In genomic region chr7:49099587-49100326, GRCh38 we compare ENCODE assay signal across 13 cellular contexts.
DNase-seq lines count a peak whose midpoint lies in the region; TF ChIP-seq lines count a peak whose summit lies in the region.
"Had no signal": no experiment of that assay in that cellular context is flagged by ENCODE, and none has a peak within 500 bp of the region (broad histone marks: within the 10 kb centered on the region; RNA-seq: fewer than 3 reads in every experiment).

No MANE protein-coding gene starts in this region.

- H3K27ac ChIP-seq in SK-N-SH (ENCODE audit: low read depth in 2 of 2, low read length in 1 of 2) = no peak overlapping the region
- H3K27ac ChIP-seq: stomach had no signal

- H3K27me3 ChIP-seq in SK-N-SH (ENCODE audit: insufficient read depth) = no peaks in the 10 kb centered on the region
- no peaks in the 10 kb centered on the region for H3K27me3 ChIP-seq in kidney epithelial cell (ENCODE audit: control insufficient read depth, insufficient read depth, low read length)
- H3K27me3 ChIP-seq: stomach had no signal

- CTCF ChIA-PET in SK-N-SH (lab: Yijun Ruan, JAX) = interaction anchor here (0.9 to 1.0 kb wide), 2 partner anchors 21 kb away, joined by 3 to 4 read pairs; no protein-coding TSS in a partner anchor

- no peak overlapping the region for H3K4me2 ChIP-seq in SK-N-SH

- no peaks in the 10 kb centered on the region for H3K9me2 ChIP-seq in SK-N-SH

- peak; percentile 17; the same call in 1 of the 2 replicates for TF ChIP-seq RAD21 in SK-N-SH (IDR thresholded peaks at IDR 0.05; ENCODE audit: low read length)

- 9% methylated on average over 5 of the region's 5 CpGs for WGBS in SK-N-SH (ENCODE audit: low lambda C conversion rate)

- H3K79me2 ChIP-seq in SK-N-SH (ENCODE audit: insufficient read depth) = no peaks in the 10 kb centered on the region

- POLR2A ChIA-PET in SK-N-SH (lab: Yijun Ruan, JAX) = no interaction called here

- no peaks in the 10 kb centered on the region for H4K20me1 ChIP-seq in SK-N-SH (ENCODE audit: insufficient read depth)

- no peaks in the 10 kb centered on the region for H3F3A ChIP-seq in SK-N-SH (replicated peaks; ENCODE audit: insufficient read depth)

- no peaks in the 10 kb centered on the region for H3K4me1 ChIP-seq in SK-N-SH (ENCODE audit: control insufficient read depth in 1 of 2, insufficient read depth in 2 of 2, low read depth in 1 of 2, low read length in 1 of 2)
- H3K4me1 ChIP-seq: stomach had no signal

- TF ChIP-seq EP300 in SK-N-SH (IDR thresholded peaks at IDR 0.05; ENCODE audit: borderline replicate concordance in 1 of 2, low read depth in 1 of 2, low read length in 1 of 2) = no peak

- no peaks in the 10 kb centered on the region for H3K36me3 ChIP-seq in SK-N-SH (replicated peaks in 1 of 2; ENCODE audit: control insufficient read depth in 1 of 2, insufficient read depth in 2 of 2, low read length in 1 of 2)
- no peaks in the 10 kb centered on the region for H3K36me3 ChIP-seq in kidney epithelial cell (ENCODE audit: control insufficient read depth, insufficient read depth, low read length)
- H3K36me3 ChIP-seq: stomach had no signal

- H2AFZ ChIP-seq in SK-N-SH (ENCODE audit: low read depth) = no peak overlapping the region

- H3K9ac ChIP-seq in SK-N-SH = no peak overlapping the region

- no peaks in the 10 kb centered on the region for H3K9me3 ChIP-seq in SK-N-SH

- no peak overlapping the region for H3K4me3 ChIP-seq in SK-N-SH (ENCODE audit: low read depth in 2 of 2, low read length in 1 of 2)
- H3K4me3 ChIP-seq in kidney epithelial cell (ENCODE audit: low read depth, low read length) = no peak overlapping the region
- H3K4me3 ChIP-seq: stomach had no signal

- DNase-seq in DMS53 treated with DMSO at 0.1 percent for 48 hours (lab: John Stamatoyannopoulos, UW; ENCODE audit: unreplicated experiment) (peak; percentile 32), HT-29 (ENCODE audit: low spot score) (peak; percentile 45), SK-N-SH (no peak), kidney epithelial cell (ENCODE audit: low read depth) (no peak), NCI-H2227 (lab: John Stamatoyannopoulos, UW; ENCODE audit: unreplicated experiment) (no peak), HuH-7.5 (ENCODE audit: low spot score) (no peak), germinal center (ENCODE audit: low spot score) (no peak)
- no peak for DNase-seq in activated CD4-positive, alpha-beta T cell treated with anti-CD3 and anti-CD28 coated beads for 48 hours
- DNase-seq: effector CD4-positive, alpha-beta T cell; NCI-H1417; OCI-M1; stimulated activated CD4-positive, alpha-beta T cell treated with anti-CD3 and anti-CD28 coated beads, Interleukin-4, amount 100 ng/mL, for 24 hours; stomach had no signal

- TF ChIP-seq CTCF in SK-N-SH (IDR thresholded peaks at IDR 0.05) (peak; percentile 50), kidney epithelial cell (IDR thresholded peaks at IDR 0.05; ENCODE audit: insufficient read depth, low read length, poor library complexity, severe bottlenecking) (peak; percentile 40)

TF ChIP-seq in SK-N-SH, 30 proteins besides CTCF, POLR2A, EP300 and RAD21:
- TF ChIP-seq EZH2phosphoT487 (IDR thresholded peaks at IDR 0.05; ENCODE audit: borderline replicate concordance, low read depth) (no peak), USF1 (IDR thresholded peaks at IDR 0.05; ENCODE audit: borderline replicate concordance, low read depth) (no peak), ZBTB33 (IDR thresholded peaks at IDR 0.05; ENCODE audit: borderline replicate concordance, low read depth) (no peak), NFIC (IDR thresholded peaks at IDR 0.05; ENCODE audit: borderline replicate concordance) (no peak), SIN3A (IDR thresholded peaks at IDR 0.05; ENCODE audit: borderline replicate concordance, low read depth, low read length) (no peak), GATA2 (CRISPR knock-in tag; IDR thresholded peaks at IDR 0.05) (no peak), POLR2AphosphoS5 (IDR thresholded peaks at IDR 0.05; ENCODE audit: low read depth, low read length) (no peak), MAX (IDR thresholded peaks at IDR 0.05; ENCODE audit: low read depth) (no peak), FOXM1 (IDR thresholded peaks at IDR 0.05; ENCODE audit: low read depth) (no peak), RXRA (IDR thresholded peaks at IDR 0.05; ENCODE audit: borderline replicate concordance, low read depth) (no peak), RCOR1 (IDR thresholded peaks at IDR 0.05; ENCODE audit: low read length) (no peak), TAF1 (IDR thresholded peaks at IDR 0.05; ENCODE audit: borderline replicate concordance, low read depth, low read length) (no peak), SMC3 (IDR thresholded peaks at IDR 0.05; ENCODE audit: low read depth, low read length) (no peak)

Comparison
In these comparisons a context has a peak if more than half of its experiments do, and no peak if none do; other contexts are left out.
1. DNase-seq: peak in DMS53 treated with DMSO at 0.1 percent for 48 hours (single experiment) and HT-29 (single experiment); none in SK-N-SH (single experiment), kidney epithelial cell (single experiment), activated CD4-positive, alpha-beta T cell treated with anti-CD3 and anti-CD28 coated beads for 48 hours (single experiment), NCI-H2227 (single experiment), HuH-7.5 (single experiment) and germinal center (single experiment).